Comparison of ENCODE assay signal across 27 cellular contexts in the genomic region with DNA sequence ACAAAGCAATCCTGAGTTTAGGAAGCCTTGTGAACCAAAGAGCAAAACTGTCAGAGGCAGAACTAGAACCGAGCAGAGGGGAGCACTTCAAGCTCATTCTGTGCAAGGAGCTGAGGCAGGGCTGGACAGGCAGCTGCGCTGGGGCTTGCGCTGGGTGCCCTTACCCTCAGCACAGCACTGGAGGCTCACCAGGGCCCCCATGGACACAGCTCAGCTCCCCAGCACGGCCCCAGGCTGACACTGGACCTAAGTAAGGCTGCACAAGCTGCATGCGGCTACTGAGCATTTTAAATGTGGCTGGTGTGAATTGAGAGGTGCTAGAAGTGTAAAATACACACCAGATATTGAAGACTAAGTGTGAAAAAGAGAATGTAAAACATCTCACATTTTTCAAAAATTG. TPM values are rescaled to one million over a fixed set of nuclear protein-coding genes. Genes with fewer than 3 reads are reported as not detected.
A peak's percentile ranks its signal among the peaks of the same experiment; 100 is the strongest.
DNase-seq lines count a peak whose midpoint lies in the region; ATAC-seq and TF ChIP-seq lines count a peak whose summit lies in the region.
"Had no signal": no experiment of that assay in that cellular context is flagged by ENCODE, and none has a peak within 500 bp of the region (broad histone marks: within the 10 kb centered on the region; RNA-seq: fewer than 3 reads in every experiment).

No MANE protein-coding gene starts in this region.

- H3K4me2 ChIP-seq in PC-3 (ENCODE audit: low read length), result no peak overlapping the region
- H3K4me2 ChIP-seq: PC-9 had no signal

- ATAC-seq in activated T-cell treated with anti-CD3 and anti-CD28 coated beads, Interleukin-2, amount 50 U/mL, for 72 hours (replicated peaks in 1 of 2), result no peak
- ATAC-seq in PC-3 (no peak), GM19324 (IDR thresholded peaks at IDR 0.05; ENCODE audit: low FRiP score, unreplicated experiment) (no peak)
- ATAC-seq in naive thymus-derived CD4-positive, alpha-beta T cell, result no peak
- ATAC-seq in stimulated activated effector memory CD8-positive, alpha-beta T cell treated with anti-CD3 and anti-CD28 coated beads, Interleukin-12 subunit alpha, Interleukin-12 subunit beta, amount 100 ng/mL, for 72 hours, result no peak
- ATAC-seq: HCT116, Right ventricle myocardium inferior had no signal

- peaks cover 83% of the 10 kb centered on the region for H3K36me3 Mint-ChIP-seq in activated T-cell treated with anti-CD3 and anti-CD28 coated beads, Interleukin-2, amount 50 U/mL, for 24 hours (ENCODE audit: low read depth)
- H3K36me3 Mint-ChIP-seq in activated T-cell treated with anti-CD3 and anti-CD28 coated beads, Interleukin-2, amount 50 U/mL, for 72 hours (ENCODE audit: insufficient read depth in 2 of 2), result peaks cover 1 to 4% of the 10 kb centered on the region in 2 donors
- peaks cover 9 to 63% (median 30%) of the 10 kb centered on the region in 5 donors for H3K36me3 Mint-ChIP-seq in naive thymus-derived CD4-positive, alpha-beta T cell
- H3K36me3 Mint-ChIP-seq in stimulated activated effector memory CD8-positive, alpha-beta T cell treated with anti-CD3 and anti-CD28 coated beads, Interleukin-12 subunit alpha, Interleukin-12 subunit beta, amount 100 ng/mL, for 72 hours, result peaks cover 100% of the 10 kb centered on the region

- H2AFZ ChIP-seq in PC-3 (ENCODE audit: low read length), result no peak overlapping the region
- H2AFZ ChIP-seq: PC-9 had no signal

- POLR2A ChIA-PET in PC-3 (lab: Charles Lee; ENCODE audit: unreplicated experiment), result no interaction called here
- POLR2A ChIA-PET in naive thymus-derived CD4-positive, alpha-beta T cell (lab: Charles Lee), result interaction anchor here (0.8 to 4.5 kb wide), 5 partner anchors 9 to 51 kb away, joined by 3 to 32 read pairs (median 3); a partner anchor contains a TSS
- POLR2A ChIA-PET in GM10248 (lab: Yijun Ruan, JAX), result no interaction called here

- H3K9ac ChIP-seq in PC-3 (ENCODE audit: low read length), result no peak overlapping the region

- H3K27me3 Mint-ChIP-seq in activated T-cell treated with anti-CD3 and anti-CD28 coated beads, Interleukin-2, amount 50 U/mL, for 24 hours, result no peaks in the 10 kb centered on the region
- H3K27me3 Mint-ChIP-seq in activated T-cell treated with anti-CD3 and anti-CD28 coated beads, Interleukin-2, amount 50 U/mL, for 72 hours (ENCODE audit: low read depth), result no peaks in the 10 kb centered on the region
- no peaks in the 10 kb centered on the region for H3K27me3 Mint-ChIP-seq in naive thymus-derived CD4-positive, alpha-beta T cell
- H3K27me3 Mint-ChIP-seq: CD8-positive, alpha-beta memory T cell had no signal

- BruUV-seq in PC-3 (replicated peaks; lab: Mats Ljungman, UMichigan), result TSS peak; percentile 3

- H3K4me3 Mint-ChIP-seq in activated T-cell treated with anti-CD3 and anti-CD28 coated beads, Interleukin-2, amount 50 U/mL, for 24 hours, result no peak overlapping the region
- no peak overlapping the region for H3K4me3 Mint-ChIP-seq in activated T-cell treated with anti-CD3 and anti-CD28 coated beads, Interleukin-2, amount 50 U/mL, for 72 hours
- no peak overlapping the region for H3K4me3 Mint-ChIP-seq in naive thymus-derived CD4-positive, alpha-beta T cell
- H3K4me3 Mint-ChIP-seq in stimulated activated effector memory CD8-positive, alpha-beta T cell treated with anti-CD3 and anti-CD28 coated beads, Interleukin-12 subunit alpha, Interleukin-12 subunit beta, amount 100 ng/mL, for 72 hours, result no peak overlapping the region
- H3K4me3 Mint-ChIP-seq: CD14-positive monocyte; CD8-positive, alpha-beta memory T cell had no signal

- H3K4me3 ChIP-seq in PC-3 (ENCODE audit: low read length), result no peak overlapping the region
- no peak overlapping the region for H3K4me3 ChIP-seq in naive thymus-derived CD4-positive, alpha-beta T cell (ENCODE audit: low read length)
- H3K4me3 ChIP-seq: PC-9 had no signal

- no peaks in the 10 kb centered on the region for H3K27me3 ChIP-seq in PC-3 (ENCODE audit: low read length)
- H3K27me3 ChIP-seq in naive thymus-derived CD4-positive, alpha-beta T cell (ENCODE audit: control insufficient read depth in 2 of 2, insufficient read depth in 2 of 2, low read length in 2 of 2), result no peaks in the 10 kb centered on the region
- H3K27me3 ChIP-seq: BE2C had no signal

- H3K27ac ChIP-seq in PC-3 (ENCODE audit: low read length), result no peak overlapping the region
- peak overlapping the region; percentile 15 for H3K27ac ChIP-seq in naive thymus-derived CD4-positive, alpha-beta T cell (ENCODE audit: low read depth, low read length)
- H3K27ac ChIP-seq: PC-9 had no signal

- H3K4me1 Mint-ChIP-seq in activated T-cell treated with anti-CD3 and anti-CD28 coated beads, Interleukin-2, amount 50 U/mL, for 24 hours (ENCODE audit: low read depth), result peaks cover 17% of the 10 kb centered on the region
- peaks cover 11% of the 10 kb centered on the region for H3K4me1 Mint-ChIP-seq in activated T-cell treated with anti-CD3 and anti-CD28 coated beads, Interleukin-2, amount 50 U/mL, for 72 hours (ENCODE audit: low read depth)
- peaks cover 5 to 22% (median 12%) of the 10 kb centered on the region in 7 donors for H3K4me1 Mint-ChIP-seq in naive thymus-derived CD4-positive, alpha-beta T cell
- peaks cover 13% of the 10 kb centered on the region for H3K4me1 Mint-ChIP-seq in stimulated activated effector memory CD8-positive, alpha-beta T cell treated with anti-CD3 and anti-CD28 coated beads, Interleukin-12 subunit alpha, Interleukin-12 subunit beta, amount 100 ng/mL, for 72 hours

- H3K27ac Mint-ChIP-seq in activated T-cell treated with anti-CD3 and anti-CD28 coated beads, Interleukin-2, amount 50 U/mL, for 24 hours, result peak overlapping the region; percentile 2
- H3K27ac Mint-ChIP-seq in activated T-cell treated with anti-CD3 and anti-CD28 coated beads, Interleukin-2, amount 50 U/mL, for 72 hours, result no peak overlapping the region
- H3K27ac Mint-ChIP-seq in naive thymus-derived CD4-positive, alpha-beta T cell, result peak overlapping the region in 5 of 9 donors; percentile 39 to 75 (median 51)
- H3K27ac Mint-ChIP-seq in stimulated activated effector memory CD8-positive, alpha-beta T cell treated with anti-CD3 and anti-CD28 coated beads, Interleukin-12 subunit alpha, Interleukin-12 subunit beta, amount 100 ng/mL, for 72 hours, result peak overlapping the region; percentile 66

- CTCF ChIA-PET in PC-3 (lab: Charles Lee) (interaction anchor here (0.5 kb wide), 1 partner anchor 72 kb away, joined by 3 read pairs; no protein-coding TSS in a partner anchor), GM10248 (lab: Yijun Ruan, JAX) (interaction anchor here (1.1 to 1.4 kb wide), 4 partner anchors 15 to 385 kb away, joined by 3 to 4 read pairs (median 4); no protein-coding TSS in a partner anchor)
- CTCF ChIA-PET in naive thymus-derived CD4-positive, alpha-beta T cell (lab: Charles Lee), result interaction anchor here (1.0 to 2.3 kb wide), 2 partner anchors 18 to 51 kb away, joined by 4 to 7 read pairs; no protein-coding TSS in a partner anchor

- DNase-seq in activated T-cell treated with anti-CD3 and anti-CD28 coated beads, Interleukin-2, amount 50 U/mL, for 24 hours, result no peak
- DNase-seq in activated T-cell treated with anti-CD3 and anti-CD28 coated beads, Interleukin-2, amount 50 U/mL, for 72 hours, result no peak
- no peak for DNase-seq in PC-3
- DNase-seq in naive thymus-derived CD4-positive, alpha-beta T cell, result no peak
- no peak for DNase-seq in stimulated activated effector memory CD8-positive, alpha-beta T cell treated with anti-CD3 and anti-CD28 coated beads, Interleukin-12 subunit alpha, Interleukin-12 subunit beta, amount 100 ng/mL, for 72 hours (ENCODE audit: low spot score in 2 of 2)
- DNase-seq in GM10248 (ENCODE audit: extremely low spot score), result no peak
- DNase-seq: 8988T; ACHN; BE2C; Calu3; CD8-positive, alpha-beta memory T cell; DMS79 treated with DMSO at 0.1 percent for 48 hours; GF-D8; KG1; MM.1S; NCI-H2029; NCI-H446 treated with DMSO at 0.1 percent for 48 hours; NCI-H526; NCI-H82; NK-92 treated with Interleukin-12 subunit alpha and Interleukin-12 subunit beta, amount 100 ng/mL, for 24 hours; PC-9 had no signal

- no peaks in the 10 kb centered on the region for H3K9me2 ChIP-seq in PC-3 (replicated peaks; ENCODE audit: low read length)

- H4K20me1 ChIP-seq in PC-3 (ENCODE audit: low read length), result peaks cover 4% of the 10 kb centered on the region

- H3K4me1 ChIP-seq in PC-3 (ENCODE audit: insufficient read depth, low read length), result peaks cover 14% of the 10 kb centered on the region
- H3K4me1 ChIP-seq in naive thymus-derived CD4-positive, alpha-beta T cell (ENCODE audit: control insufficient read depth in 2 of 2, insufficient read depth in 2 of 2, low read length in 2 of 2), result peaks cover 0 to under 1% of the 10 kb centered on the region in 2 donors
- H3K4me1 ChIP-seq: BE2C had no signal

- TF ChIP-seq CTCF in PC-3 (conservative IDR thresholded peaks at IDR 0.05; ENCODE audit: low read depth, low read length) (no peak), GM10248 (IDR thresholded peaks at IDR 0.05; ENCODE audit: control extremely low read depth, extremely low read depth, low read depth, missing control alignments) (no peak)

- no peaks in the 10 kb centered on the region for H3K9me3 ChIP-seq in PC-3 (ENCODE audit: low read length)
- H3K9me3 ChIP-seq in naive thymus-derived CD4-positive, alpha-beta T cell (ENCODE audit: control insufficient read depth in 2 of 3, low read length in 3 of 3), result no peaks in the 10 kb centered on the region
- H3K9me3 ChIP-seq: BE2C had no signal

- H3K36me3 ChIP-seq in PC-3 (ENCODE audit: low read depth, low read length), result peaks cover 50% of the 10 kb centered on the region
- H3K36me3 ChIP-seq in naive thymus-derived CD4-positive, alpha-beta T cell (ENCODE audit: control insufficient read depth in 2 of 3, insufficient read depth in 3 of 3, low read length in 3 of 3), result peaks cover 49 to 100% (median 50%) of the 10 kb centered on the region in 3 experiments
- H3K36me3 ChIP-seq: BE2C had no signal

- intact Hi-C loops in PC-3 (cut with micrococcal nuclease), result no loop called here
- intact Hi-C loops in naive thymus-derived CD4-positive, alpha-beta T cell (cut with micrococcal nuclease), result no loop called here

- no peaks in the 10 kb centered on the region for H3F3A ChIP-seq in PC-3 (ENCODE audit: low read length, unreplicated experiment)

- H3K9me3 Mint-ChIP-seq in activated T-cell treated with anti-CD3 and anti-CD28 coated beads, Interleukin-2, amount 50 U/mL, for 24 hours, result no peaks in the 10 kb centered on the region
- H3K9me3 Mint-ChIP-seq in activated T-cell treated with anti-CD3 and anti-CD28 coated beads, Interleukin-2, amount 50 U/mL, for 72 hours, result no peaks in the 10 kb centered on the region
- no peaks in the 10 kb centered on the region for H3K9me3 Mint-ChIP-seq in naive thymus-derived CD4-positive, alpha-beta T cell
- H3K9me3 Mint-ChIP-seq in stimulated activated effector memory CD8-positive, alpha-beta T cell treated with anti-CD3 and anti-CD28 coated beads, Interleukin-12 subunit alpha, Interleukin-12 subunit beta, amount 100 ng/mL, for 72 hours, result no peaks in the 10 kb centered on the region
- H3K9me3 Mint-ChIP-seq: CD14-positive monocyte; CD8-positive, alpha-beta memory T cell had no signal

- H3K79me2 ChIP-seq in PC-3 (ENCODE audit: low read length), result no peaks in the 10 kb centered on the region

RNA-seq across cellular contexts. Expression of a gene that starts 22.1 kb away (rescaled TPM):
- 10 to 100 TPM; 44.9 to 49.7 TPM for total RNA-seq in activated T-cell treated with anti-CD3 and anti-CD28 coated beads, Interleukin-2, amount 50 U/mL, for 72 hours
- 47.5 and 59.3 TPM in 2 replicates for total RNA-seq in PC-3 (2014; rRNA removed)
- total RNA-seq in naive thymus-derived CD4-positive, alpha-beta T cell, result 100 to 1,000 TPM; 189 to 611 (median 383) TPM
- polyA plus RNA-seq in naive thymus-derived CD4-positive, alpha-beta T cell, result 10 to 100 TPM; 55.0 to 85.3 TPM

RNA-seq across cellular contexts. Expression of a gene that starts 28.8 kb away (rescaled TPM):
- not detected for total RNA-seq in activated T-cell treated with anti-CD3 and anti-CD28 coated beads, Interleukin-2, amount 50 U/mL, for 72 hours
- not detected in 2 replicates for total RNA-seq in PC-3 (2014; rRNA removed)
- total RNA-seq in naive thymus-derived CD4-positive, alpha-beta T cell, result under 1 TPM in 2 of 5 experiments, not detected in 3; 0.84 to 0.85 TPM
- polyA plus RNA-seq in naive thymus-derived CD4-positive, alpha-beta T cell, result not detected
- total RNA-seq: Calu3; CD8-positive, alpha-beta memory T cell; IMR-90; PC-9; Right ventricle myocardium inferior; RPMI7951 had no signal
- polyA plus RNA-seq: CD14-positive monocyte, IMR-90 had no signal

RNA-seq across cellular contexts. Expression of a gene that starts 50.2 kb away (rescaled TPM):
- total RNA-seq in activated T-cell treated with anti-CD3 and anti-CD28 coated beads, Interleukin-2, amount 50 U/mL, for 72 hours, result 1 to 10 TPM; 2.6 to 3.8 TPM
- total RNA-seq in PC-3 (2014; rRNA removed), result 54.6 and 69.2 TPM in 2 replicates
- 1 to 10 TPM; 1.5 to 3.2 (median 2.0) TPM for total RNA-seq in naive thymus-derived CD4-positive, alpha-beta T cell
- polyA plus RNA-seq in naive thymus-derived CD4-positive, alpha-beta T cell, result under 1 TPM; 0.66 to 0.83 TPM

Comparison
In these comparisons a context has a peak if more than half of its experiments do, and no peak if none do; other contexts are left out.
1. RNA of a gene that starts 50.2 kb away (total RNA-seq): 54.6 to 69.2 TPM in PC-3; 2.6 to 3.8 TPM in activated T-cell treated with anti-CD3 and anti-CD28 coated beads, Interleukin-2, amount 50 U/mL, for 72 hours and 1.5 to 3.2 TPM in naive thymus-derived CD4-positive, alpha-beta T cell; every median in the first group is over 10 times any median in the second.